Comparison of ENCODE assay signal across 8 cellular contexts in genomic region chr16:56932588-56933265, GRCh38. TPM values are rescaled to one million over a fixed set of nuclear protein-coding genes. Genes with fewer than 3 reads are reported as not detected.
A peak's percentile ranks its signal among the peaks of the same experiment; 100 is the strongest.
DNase-seq lines count a peak whose midpoint lies in the region; ATAC-seq and TF ChIP-seq lines count a peak whose summit lies in the region.

No MANE protein-coding gene starts in this region.

- H3K27me3 Mint-ChIP-seq in central memory CD8-positive, alpha-beta T cell, result no peaks in the 10 kb centered on the region

- peaks cover 49% of the 10 kb centered on the region for H3K4me1 Mint-ChIP-seq in central memory CD8-positive, alpha-beta T cell

- H3K36me3 Mint-ChIP-seq in central memory CD8-positive, alpha-beta T cell (ENCODE audit: insufficient read depth), result peaks cover 49% of the 10 kb centered on the region

- H3K27ac ChIP-seq in MM.1S (ENCODE audit: low read length), result peak overlapping the region; percentile 100

- peak overlapping the region; percentile 100 for H3K4me3 Mint-ChIP-seq in central memory CD8-positive, alpha-beta T cell

- peaks cover 48% of the 10 kb centered on the region for H4K20me1 ChIP-seq in MM.1S (ENCODE audit: insufficient read depth, low read length)

- H3K9me3 ChIP-seq in MM.1S (replicated peaks; ENCODE audit: insufficient read depth, low read length) (no peaks in the 10 kb centered on the region), skeletal muscle satellite cell (replicated peaks; ENCODE audit: low read length) (no peaks in the 10 kb centered on the region)

- H3K27ac Mint-ChIP-seq in central memory CD8-positive, alpha-beta T cell (ENCODE audit: low read depth), result peak overlapping the region; percentile 99

- H3K36me3 ChIP-seq in MM.1S (replicated peaks; ENCODE audit: insufficient read depth, low read length), result peaks cover 43% of the 10 kb centered on the region
- peaks cover 33% of the 10 kb centered on the region for H3K36me3 ChIP-seq in skeletal muscle satellite cell (ENCODE audit: insufficient read depth, low read length)

- ATAC-seq in GM18870 (IDR thresholded peaks at IDR 0.05; ENCODE audit: unreplicated experiment) (peak; percentile 16), HG02938 (IDR thresholded peaks at IDR 0.05; ENCODE audit: unreplicated experiment) (no peak)
- ATAC-seq in central memory CD8-positive, alpha-beta T cell (replicated peaks; ENCODE audit: extremely low read depth, poor library complexity, severe bottlenecking), result peak; percentile 1

- TF ChIP-seq CTCF in AG10803 (conservative IDR thresholded peaks at IDR 0.05; ENCODE audit: low read length) (no peak), MM.1S (IDR thresholded peaks at IDR 0.05; ENCODE audit: low read length) (no peak)

- peaks cover 69% of the 10 kb centered on the region for H3F3A ChIP-seq in MM.1S (ENCODE audit: insufficient read depth, low read length)

- H3K4me3 ChIP-seq in AG10803 (ENCODE audit: low read length), result peak overlapping the region; percentile 98
- peak overlapping the region; percentile 95 for H3K4me3 ChIP-seq in MM.1S (ENCODE audit: low read length)
- H3K4me3 ChIP-seq in skeletal muscle satellite cell (ENCODE audit: low read length), result peak overlapping the region; percentile 90

- peak; percentile 75 for DNase-seq in AG10803 (ENCODE audit: low read depth)
- DNase-seq in MM.1S, result peak; percentile 57
- peak; percentile 4 for DNase-seq in T-helper 22 cell (ENCODE audit: low read depth)
- peak in 1 of 2 donors; percentile 21 for DNase-seq in central memory CD8-positive, alpha-beta T cell (ENCODE audit: low spot score in 2 of 2)
- peak; percentile 78 for DNase-seq in inferior parietal cortex (ENCODE audit: extremely low spot score)

- H3K9ac ChIP-seq in MM.1S (ENCODE audit: low read length) (peak overlapping the region; percentile 100), skeletal muscle satellite cell (ENCODE audit: low read depth, low read length) (peak overlapping the region; percentile 98)

- no peaks in the 10 kb centered on the region for H3K9me2 ChIP-seq in MM.1S (replicated peaks; ENCODE audit: insufficient read depth, low read length)

- no peak overlapping the region for H2AFZ ChIP-seq in MM.1S (ENCODE audit: low read length)

- peak overlapping the region; percentile 64; the same call in 1 of the 2 replicates for H3K4me2 ChIP-seq in MM.1S (ENCODE audit: low read depth, low read length)
- peak overlapping the region; percentile 82 for H3K4me2 ChIP-seq in skeletal muscle satellite cell (ENCODE audit: low read length)

- no peaks in the 10 kb centered on the region for H3K27me3 ChIP-seq in MM.1S (replicated peaks; ENCODE audit: insufficient read depth, low read length)
- no peaks in the 10 kb centered on the region for H3K27me3 ChIP-seq in skeletal muscle satellite cell (ENCODE audit: control insufficient read depth, insufficient read depth, low read length)

- H3K9me3 Mint-ChIP-seq in central memory CD8-positive, alpha-beta T cell, result no peaks in the 10 kb centered on the region

- H3K4me1 ChIP-seq in MM.1S (ENCODE audit: low read length) (peaks cover 27% of the 10 kb centered on the region), skeletal muscle satellite cell (ENCODE audit: control insufficient read depth, insufficient read depth, low read length) (peaks cover 33% of the 10 kb centered on the region)

- peaks cover 58% of the 10 kb centered on the region for H3K79me2 ChIP-seq in MM.1S (ENCODE audit: low read length)

RNA-seq across cellular contexts. Expression of gene HERPUD1, which starts 0.8 kb away (rescaled TPM):
- 79.1 and 110 TPM in 2 replicates for total RNA-seq in skeletal muscle satellite cell (2012; rRNA removed)

RNA-seq across cellular contexts. Expression of gene CETP, which starts 29.0 kb away (rescaled TPM):
- total RNA-seq in skeletal muscle satellite cell (2012; rRNA removed), result not detected in 2 replicates

RNA-seq across cellular contexts. Expression of gene NLRC5, which starts 56.6 kb away (rescaled TPM):
- total RNA-seq in skeletal muscle satellite cell (2012; rRNA removed), result 20.3 and 25.6 TPM in 2 replicates
